In genomic region chr22:36387914-36388864, GRCh38 we compare ENCODE assay signal across 8 cellular contexts. TPM values are rescaled to one million over a fixed set of nuclear protein-coding genes. Genes with fewer than 3 reads are reported as not detected.
A peak's percentile ranks its signal among the peaks of the same experiment; 100 is the strongest.
DNase-seq lines count a peak whose midpoint lies in the region; ATAC-seq, FAIRE-seq and TF ChIP-seq lines count a peak whose summit lies in the region.

Gene MYH9, minus strand, starts transcription at chr22:36387967. Its CDS starts 38,731 bp downstream, at chr22:36349236.

- peaks cover 2% of the 10 kb centered on the region for H3K36me3 Mint-ChIP-seq in WTC11

- peak within 1 kb of the TSS; percentile 95 for H3K27ac Mint-ChIP-seq in WTC11

- peak within 1 kb of the TSS; percentile 87 for H3K4me3 Mint-ChIP-seq in WTC11

- H3K4me1 Mint-ChIP-seq in WTC11, result peaks cover 38% of the 10 kb centered on the region

- no peaks in the 10 kb centered on the region for H3K27me3 Mint-ChIP-seq in WTC11 (ENCODE audit: low read depth)

- H3K36me3 ChIP-seq in small intestine (ENCODE audit: control insufficient read depth in 2 of 2, insufficient read depth in 2 of 2, low read length in 2 of 2), result no peaks in the 10 kb centered on the region

- WGBS in small intestine, 3 donors, result 1 to 3% (median 2%) methylated on average over 36 to 55 of the region's 55 CpGs

- ATAC-seq in GM18907 (IDR thresholded peaks at IDR 0.05; ENCODE audit: unreplicated experiment), result peak; percentile 78
- ATAC-seq in HG03159 (IDR thresholded peaks at IDR 0.05; ENCODE audit: unreplicated experiment), result peak; percentile 71
- ATAC-seq in WTC11, result peak; percentile 93

- TF ChIP-seq CTCF in AG04449 (IDR thresholded peaks at IDR 0.05; ENCODE audit: insufficient read depth, low read length, missing control alignments), result no peak
- TF ChIP-seq CTCF in WTC11 (IDR thresholded peaks at IDR 0.05), result no peak
- no peak for TF ChIP-seq CTCF in cardiac fibroblast (IDR thresholded peaks at IDR 0.05; ENCODE audit: low read depth, low read length)

- no peaks in the 10 kb centered on the region for H3K9me3 ChIP-seq in small intestine (ENCODE audit: control insufficient read depth, low read depth)

- CTCF ChIA-PET in AG04449 (lab: Yijun Ruan, JAX) (interaction anchor here (0.6 to 5.4 kb wide), 2 partner anchors 9 to 80 kb away, joined by 3 to 69 read pairs; no protein-coding TSS in a partner anchor), WTC11 (lab: Charles Lee) (interaction anchor here (0.6 to 1.8 kb wide), 16 partner anchors 9 to 149 kb away, joined by 3 to 9 read pairs (median 4); partner anchors contain the start of gene APOL2)

- DNase-seq in AG04449 (ENCODE audit: low read depth, low spot score), result peak; percentile 98
- DNase-seq in NCI-H226, result peak; percentile 92
- peak; percentile 100 for DNase-seq in WTC11 (ENCODE audit: low spot score)
- peak; percentile 100 for DNase-seq in cardiac fibroblast (ENCODE audit: low read depth in 2 of 2)
- peak; percentile 96 for DNase-seq in iPS-NIHi11 (ENCODE audit: low spot score)
- peak; percentile 100 for DNase-seq in small intestine

- no peak for FAIRE-seq in small intestine (lab: Jason Lieb, UNC)

- peaks cover 0 to under 1% of the 10 kb centered on the region in 2 donors for H3K4me1 ChIP-seq in small intestine (ENCODE audit: control insufficient read depth in 2 of 2, insufficient read depth in 1 of 2, low read depth in 1 of 2, low read length in 1 of 2)

- no peaks in the 10 kb centered on the region for H3K27me3 ChIP-seq in small intestine (ENCODE audit: control insufficient read depth in 2 of 2, insufficient read depth in 2 of 2, low read length in 2 of 2)

- peak within 1 kb of the TSS; percentile 93 for H3K4me3 ChIP-seq in AG04449 (ENCODE audit: low read depth, low read length)
- H3K4me3 ChIP-seq in cardiac fibroblast (replicated peaks in 1 of 2; ENCODE audit: low read depth in 2 of 2, low read length in 2 of 2), result peak within 1 kb of the TSS; percentile 92 to 96
- H3K4me3 ChIP-seq in small intestine (ENCODE audit: low read depth in 1 of 2, low read length in 2 of 2), result peak within 1 kb of the TSS; percentile 100

- peak within 1 kb of the TSS; percentile 97 to 99 for H3K27ac ChIP-seq in small intestine (ENCODE audit: low read depth in 1 of 2, low read length in 1 of 2)

- POLR2A ChIA-PET in AG04449 (lab: Yijun Ruan, JAX) (interaction anchor here (0.6 to 6.6 kb wide), 29 partner anchors 8 to 94 kb away, joined by 3 to 172 read pairs (median 5); partner anchors contain the start of gene TXN2), WTC11 (lab: Charles Lee) (interaction anchor here (0.6 to 5.4 kb wide), 21 partner anchors 9 to 94 kb away, joined by 3 to 66 read pairs (median 5); partner anchors contain the start of gene TXN2)

- H3K9me3 Mint-ChIP-seq in WTC11, result no peaks in the 10 kb centered on the region

TF ChIP-seq in WTC11, 78 proteins besides CTCF, POLR2A, EP300 and RAD21 (continues in another document):
- TF ChIP-seq USF2 (CRISPR knock-in tag; IDR thresholded peaks at IDR 0.05) (no peak; the same call in 1 of the 2 replicates), PRRX2 (CRISPR knock-in tag; IDR thresholded peaks at IDR 0.05) (no peak), GABPB1 (CRISPR knock-in tag; IDR thresholded peaks at IDR 0.05) (0 out of 2 replicates have a peak, but pooled peaks have one; percentile 27), NR1H2 (CRISPR knock-in tag; IDR thresholded peaks at IDR 0.05) (no peak), SP1 (CRISPR knock-in tag; conservative IDR thresholded peaks at IDR 0.05) (peak; percentile 100), ZNF317 (CRISPR knock-in tag; IDR thresholded peaks at IDR 0.05; ENCODE audit: borderline replicate concordance, low read depth) (no peak), E2F5 (CRISPR knock-in tag; IDR thresholded peaks at IDR 0.05) (peak; percentile 88), ZNF219 (CRISPR knock-in tag; IDR thresholded peaks at IDR 0.05; ENCODE audit: borderline replicate concordance) (no peak), TP53 (CRISPR knock-in tag; IDR thresholded peaks at IDR 0.05) (no peak), ZBTB43 (CRISPR knock-in tag; IDR thresholded peaks at IDR 0.05) (no peak), ETV6 (CRISPR knock-in tag; IDR thresholded peaks at IDR 0.05) (no peak; the same call in 1 of the 2 replicates), CDX4 (CRISPR knock-in tag; IDR thresholded peaks at IDR 0.05; ENCODE audit: borderline replicate concordance) (no peak), AFF4 (CRISPR knock-in tag; IDR thresholded peaks at IDR 0.05; ENCODE audit: borderline replicate concordance) (no peak), KAT7 (CRISPR knock-in tag; IDR thresholded peaks at IDR 0.05; ENCODE audit: borderline replicate concordance) (no peak), RORB (CRISPR knock-in tag; IDR thresholded peaks at IDR 0.05) (no peak)
- TF ChIP-seq, protein P1, sequence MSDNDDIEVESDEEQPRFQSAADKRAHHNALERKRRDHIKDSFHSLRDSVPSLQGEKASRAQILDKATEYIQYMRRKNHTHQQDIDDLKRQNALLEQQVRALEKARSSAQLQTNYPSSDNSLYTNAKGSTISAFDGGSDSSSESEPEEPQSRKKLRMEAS (CRISPR knock-in tag; IDR thresholded peaks at IDR 0.05), result no peak
- TF ChIP-seq, protein P2, sequence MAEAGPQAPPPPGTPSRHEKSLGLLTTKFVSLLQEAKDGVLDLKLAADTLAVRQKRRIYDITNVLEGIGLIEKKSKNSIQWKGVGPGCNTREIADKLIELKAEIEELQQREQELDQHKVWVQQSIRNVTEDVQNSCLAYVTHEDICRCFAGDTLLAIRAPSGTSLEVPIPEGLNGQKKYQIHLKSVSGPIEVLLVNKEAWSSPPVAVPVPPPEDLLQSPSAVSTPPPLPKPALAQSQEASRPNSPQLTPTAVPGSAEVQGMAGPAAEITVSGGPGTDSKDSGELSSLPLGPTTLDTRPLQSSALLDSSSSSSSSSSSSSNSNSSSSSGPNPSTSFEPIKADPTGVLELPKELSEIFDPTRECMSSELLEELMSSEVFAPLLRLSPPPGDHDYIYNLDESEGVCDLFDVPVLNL (CRISPR knock-in tag; IDR thresholded peaks at IDR 0.05; ENCODE audit: borderline replicate concordance, low read depth), result no peak

RNA-seq across cellular contexts. Expression of gene MYH9, which starts in this region (rescaled TPM):
- 272 to 288 TPM (median 277 TPM) in 3 replicates for total RNA-seq in WTC11 (2021)
- 100 to 1,000 TPM in 2 of 3 donors, 10 to 100 TPM in 1; 95.4 to 156 (median 130) TPM for polyA plus RNA-seq in small intestine

Comparison
In these comparisons a context has a peak if more than half of its experiments do, and no peak if none do; other contexts are left out.
1. Peak in every context shown above with its lines: DNase-seq, ATAC-seq, H3K4me3 ChIP-seq and H3K27ac ChIP-seq.